In genomic region chr12:50568338-50569155, GRCh38 we compare ENCODE assay signal across 10 cellular contexts.
A peak's percentile ranks its signal among the peaks of the same experiment; 100 is the strongest.
DNase-seq lines count a peak whose midpoint lies in the region; ATAC-seq, FAIRE-seq and TF ChIP-seq lines count a peak whose summit lies in the region.
"Had no signal": no experiment of that assay in that cellular context is flagged by ENCODE, and none has a peak within 500 bp of the region (broad histone marks: within the 10 kb centered on the region; RNA-seq: fewer than 3 reads in every experiment).

No MANE protein-coding gene starts in this region.

- H3K9ac ChIP-seq in IMR-90 (ENCODE audit: low read depth, low read length) (peak overlapping the region; percentile 28; the same call in 1 of the 2 replicates), H1 (replicated peaks in 1 of 4; ENCODE audit: extremely low read depth in 1 of 4, low read depth in 3 of 4, low read length in 3 of 4) (no peak overlapping the region), stomach smooth muscle (ENCODE audit: low read length in 2 of 2) (peak overlapping the region; percentile 5 to 25)

- no peak overlapping the region; the same call in 1 of the 2 replicates for H2BK120ac ChIP-seq in IMR-90 (ENCODE audit: low read depth, low read length)
- H2BK120ac ChIP-seq in H1 (replicated peaks; ENCODE audit: low read depth, low read length): no peak overlapping the region

- H3K27me3 ChIP-seq in IMR-90 (ENCODE audit: control insufficient read depth, insufficient read depth, low read length) (no peaks in the 10 kb centered on the region), H1 (replicated peaks in 1 of 4; ENCODE audit: control insufficient read depth in 3 of 4, extremely low read depth in 1 of 4, insufficient read depth in 3 of 4, low read length in 3 of 4) (no peaks in the 10 kb centered on the region), lung (ENCODE audit: control insufficient read depth, insufficient read depth) (no peaks in the 10 kb centered on the region), stomach smooth muscle (ENCODE audit: control insufficient read depth in 1 of 2, insufficient read depth in 2 of 2, low read length in 2 of 2) (no peaks in the 10 kb centered on the region)

- H3K23me2 ChIP-seq in H1 (ENCODE audit: low read depth, low read length): no peaks in the 10 kb centered on the region

- H2AK9ac ChIP-seq in IMR-90 (replicated peaks; ENCODE audit: low read depth, low read length, poor library complexity): no peak overlapping the region

- H3K4me2 ChIP-seq in IMR-90 (ENCODE audit: low read depth, low read length) (peak overlapping the region; percentile 71), H1 (ENCODE audit: insufficient read depth in 1 of 2, low read depth in 2 of 2, low read length in 2 of 2) (no peak overlapping the region)

- ATAC-seq in IMR-90 (ENCODE audit: low read depth) (peak; percentile 25), lung (ENCODE audit: insufficient read depth, low FRiP score) (no peak)

- H3K79me2 ChIP-seq in H1 (ENCODE audit: control insufficient read depth in 1 of 2, insufficient read depth in 2 of 2, low read length in 2 of 2): peaks cover 0 to 85% of the 10 kb centered on the region in 2 experiments; a peak in 3 of 4 replicates

- WGBS in IMR-90 (ENCODE audit: extremely low coverage in 2 of 2, insufficient read length in 1 of 2), 2 experiments: 83% methylated on average over 1 of the region's 4 CpGs; no CpG with 5 or more reads in 1 of the 2 experiments
- 74% methylated on average over 4 of the region's 4 CpGs; no CpG with 5 or more reads in 1 of the 2 experiments for WGBS in H1 (ENCODE audit: extremely low coverage in 1 of 2, insufficient coverage in 1 of 2, insufficient read length in 1 of 2, insufficient replicate concordance in 2 of 2, low coverage in 1 of 2, low lambda C conversion rate in 2 of 2, missing lambda C conversion rate in 1 of 2), 2 experiments
- WGBS in lung, 2 donors: 45 to 61% methylated on average over 4 of the region's 4 CpGs

- H3K23ac ChIP-seq in IMR-90 (ENCODE audit: low read depth, low read length) (no peak overlapping the region), H1 (ENCODE audit: insufficient read length) (no peak overlapping the region)

- TF ChIP-seq CTCF in IMR-90 (conservative IDR thresholded peaks at IDR 0.05; ENCODE audit: low read depth, low read length) (no peak), H1 (IDR thresholded peaks at IDR 0.05; ENCODE audit: control extremely low read depth in 1 of 3, insufficient read depth in 1 of 3, low read depth in 1 of 3, low read length in 3 of 3) (no peak), lung (IDR thresholded peaks at IDR 0.05; ENCODE audit: control extremely low read depth, extremely low read depth) (no peak)

- peak overlapping the region; percentile 36; the same call in 1 of the 2 replicates for H3K27ac ChIP-seq in IMR-90 (ENCODE audit: insufficient read depth, low read length)
- H3K27ac ChIP-seq in H1 (ENCODE audit: low read depth, low read length): 0 out of 2 replicates have a peak overlapping the region, but pooled peaks have one; percentile 32
- H3K27ac ChIP-seq in lung (ENCODE audit: low read depth in 1 of 2, low read length in 1 of 2): peak overlapping the region; percentile 63 to 68
- H3K27ac ChIP-seq in stomach smooth muscle (ENCODE audit: low read length): peak overlapping the region; percentile 37

- no peak overlapping the region for H2AK5ac ChIP-seq in IMR-90 (ENCODE audit: low read depth, low read length)
- no peak overlapping the region for H2AK5ac ChIP-seq in H1 (ENCODE audit: low read depth, low read length)

- H3K79me1 ChIP-seq in IMR-90 (ENCODE audit: low read depth in 1 of 2, low read length in 2 of 2) (peaks cover 18 to 59% of the 10 kb centered on the region in 2 experiments), H1 (ENCODE audit: low read depth, low read length) (peaks cover 3% of the 10 kb centered on the region; the same call in 1 of the 2 replicates)

- H4K91ac ChIP-seq in IMR-90 (ENCODE audit: insufficient read depth, low read depth, low read length): no peak overlapping the region
- H4K91ac ChIP-seq in H1 (replicated peaks; ENCODE audit: insufficient read length, low read length): no peak overlapping the region

- H3K4me1 ChIP-seq in IMR-90 (ENCODE audit: control insufficient read depth, insufficient read depth, low read length) (peaks cover 17% of the 10 kb centered on the region), H1 (replicated peaks in 1 of 4; ENCODE audit: control insufficient read depth in 3 of 4, insufficient read depth in 4 of 4, low read length in 3 of 4) (peaks cover 0 to 14% (median 12%) of the 10 kb centered on the region in 4 experiments; a peak in 5 of 7 replicates), lung (ENCODE audit: control insufficient read depth in 2 of 2, insufficient read depth in 2 of 2, low read length in 2 of 2) (peaks cover 7 to 25% of the 10 kb centered on the region in 2 donors), stomach smooth muscle (ENCODE audit: control insufficient read depth, insufficient read depth, low read length) (peaks cover 20% of the 10 kb centered on the region)

- no peaks in the 10 kb centered on the region for H3K36me3 ChIP-seq in IMR-90 (ENCODE audit: control insufficient read depth, insufficient read depth, low read length)
- no peaks in the 10 kb centered on the region for H3K36me3 ChIP-seq in H1 (ENCODE audit: control insufficient read depth in 2 of 4, insufficient read depth in 4 of 4, low read length in 3 of 4)
- H3K36me3 ChIP-seq in lung (ENCODE audit: control insufficient read depth in 2 of 2, insufficient read depth in 2 of 2, low read length in 2 of 2): no peaks in the 10 kb centered on the region
- H3K36me3 ChIP-seq in stomach smooth muscle (ENCODE audit: control insufficient read depth in 2 of 2, insufficient read depth in 2 of 2, low read length in 2 of 2): no peaks in the 10 kb centered on the region

- intact Hi-C loops in IMR-90 (cut with micrococcal nuclease): no loop called here

- TF ChIP-seq RAD21 in IMR-90 (IDR thresholded peaks at IDR 0.05; ENCODE audit: low read length) (no peak), H1 (IDR thresholded peaks at IDR 0.05 in 1 of 2, conservative IDR thresholded peaks at IDR 0.05 in 1 of 2; ENCODE audit: low read depth in 2 of 2, low read length in 2 of 2) (no peak)

- in situ Hi-C loops in IMR-90 (cut with MboI; ENCODE audit: low sequenced_read_pairs): no loop called here

- H2BK15ac ChIP-seq in IMR-90 (ENCODE audit: low read depth, low read length): no peak overlapping the region
- no peak overlapping the region for H2BK15ac ChIP-seq in H1 (ENCODE audit: low read length)

- CTCF ChIA-PET in IMR-90 (lab: Yijun Ruan, JAX): interaction anchor here (0.5 to 1.4 kb wide), 4 partner anchors 19 to 480 kb away, joined by 3 read pairs; no protein-coding TSS in a partner anchor
- CTCF ChIA-PET in H1 (lab: Charles Lee; ENCODE audit: partially characterized antibody): interaction anchor here (0.7 to 1.5 kb wide), 8 partner anchors 8 to 353 kb away, joined by 3 to 7 read pairs (median 4); partner anchors contain the start of gene DIP2B

- TF ChIP-seq POLR2A in IMR-90 (IDR thresholded peaks at IDR 0.05; ENCODE audit: low read depth, low read length) (no peak), H1 (IDR thresholded peaks at IDR 0.05; ENCODE audit: control extremely low read depth in 1 of 2, low read depth in 2 of 2, low read length in 2 of 2) (no peak)

- POLR2A ChIA-PET in IMR-90 (lab: Charles Lee; ENCODE audit: unreplicated experiment) (no interaction called here), H1 (lab: Charles Lee; ENCODE audit: partially characterized antibody) (interaction anchor here (0.8 to 1.6 kb wide), 6 partner anchors 9 to 64 kb away, joined by 3 to 4 read pairs (median 3); partner anchors contain the start of gene DIP2B)

- dilution Hi-C loops in IMR-90 (cut with HindIII; ENCODE audit: low sequenced_read_pairs, unreplicated experiment): no loop called here

- no peak overlapping the region for H3K4me3 ChIP-seq in IMR-90 (ENCODE audit: insufficient read depth, low read depth, low read length)
- H3K4me3 ChIP-seq in H1 (ENCODE audit: extremely low read depth in 1 of 4, insufficient read depth in 2 of 4, low read depth in 3 of 4, low read length in 4 of 4): no peak overlapping the region
- H3K4me3 ChIP-seq in lung: no peak overlapping the region
- peak overlapping the region; percentile 8 to 25 for H3K4me3 ChIP-seq in stomach smooth muscle (ENCODE audit: low read length in 2 of 2)

- H3K4ac ChIP-seq in IMR-90 (ENCODE audit: low read depth, low read length): 0 out of 2 replicates have a peak overlapping the region, but pooled peaks have one; percentile 39
- H3K4ac ChIP-seq in H1 (replicated peaks; ENCODE audit: insufficient read length, low read depth, low read length): no peak overlapping the region

- H3K9me1 ChIP-seq in IMR-90 (ENCODE audit: insufficient read depth, low read length): peaks cover 14% of the 10 kb centered on the region

- H3K9me3 ChIP-seq in IMR-90 (ENCODE audit: control insufficient read depth, insufficient read depth, low read length) (no peaks in the 10 kb centered on the region), H1 (ENCODE audit: insufficient read depth in 2 of 2, low read depth in 1 of 2, low read length in 1 of 2) (no peaks in the 10 kb centered on the region), lung (ENCODE audit: control insufficient read depth in 2 of 2, insufficient read depth in 1 of 2, low read length in 1 of 2) (no peaks in the 10 kb centered on the region), stomach smooth muscle (ENCODE audit: control insufficient read depth in 2 of 2, low read length in 2 of 2) (no peaks in the 10 kb centered on the region)

- 0 out of 4 replicates have a peak overlapping the region, but pooled peaks of 1 of the 2 experiments have one; percentile 7 for H4K8ac ChIP-seq in IMR-90 (ENCODE audit: low read depth in 2 of 2, low read length in 2 of 2)
- no peak overlapping the region for H4K8ac ChIP-seq in H1 (ENCODE audit: extremely low read depth, insufficient read depth, low read length)

- H2BK12ac ChIP-seq in H1 (ENCODE audit: low read depth, low read length): no peak overlapping the region

- H2BK20ac ChIP-seq in IMR-90 (ENCODE audit: low read depth, low read length) (no peak overlapping the region), H1 (ENCODE audit: low read length) (no peak overlapping the region)

- H2AFZ ChIP-seq in IMR-90 (replicated peaks; ENCODE audit: low read length, poor library complexity) (no peak overlapping the region), H1 (ENCODE audit: low read length) (no peak overlapping the region)

- TF ChIP-seq EP300 in H1 (IDR thresholded peaks at IDR 0.05; ENCODE audit: borderline replicate concordance in 1 of 2, low read depth in 2 of 2, low read length in 2 of 2): no peak

- H3K14ac ChIP-seq in IMR-90 (replicated peaks; ENCODE audit: low read depth, low read length) (peak overlapping the region; percentile 46; the same call in 1 of the 2 replicates), H1 (ENCODE audit: insufficient read length) (no peak overlapping the region)

- H3K18ac ChIP-seq in IMR-90 (ENCODE audit: low read depth, low read length) (peak overlapping the region; percentile 35; the same call in 1 of the 2 replicates), H1 (ENCODE audit: extremely low read depth, low read length) (no peak overlapping the region)

- BruUV-seq in IMR-90 (replicated peaks; lab: Mats Ljungman, UMichigan): no TSS peak

- H2BK5ac ChIP-seq in IMR-90 (ENCODE audit: low read depth, low read length, poor library complexity, severe bottlenecking) (peak overlapping the region; percentile 29), H1 (ENCODE audit: low read depth, low read length) (no peak overlapping the region)

- no peak overlapping the region for H3K56ac ChIP-seq in IMR-90 (ENCODE audit: extremely low read depth, insufficient read depth, low read length)
- no peak overlapping the region for H3K56ac ChIP-seq in H1 (replicated peaks; ENCODE audit: insufficient read length, low read depth, low read length)

- DNase-seq in IMR-90 (peak; percentile 39), H1 (ENCODE audit: low read depth in 1 of 2, low spot score in 2 of 2) (no peak), lung (ENCODE audit: low spot score) (no peak), DMS153 treated with DMSO at 0.1 percent for 48 hours (lab: John Stamatoyannopoulos, UW; ENCODE audit: unreplicated experiment) (no peak), HUDEP-2 (lab: John Stamatoyannopoulos, UW; ENCODE audit: unreplicated experiment in 76 of 76) (no peak)
- no peak for DNase-seq in central memory CD4-positive, alpha-beta T cell
- no peak for DNase-seq in effector CD4-positive, alpha-beta T cell
- DNase-seq: activated T-cell treated with anti-CD3 and anti-CD28 coated beads, Interleukin-2, amount 50 U/mL, for 24 hours; NCI-H510A had no signal

- peaks cover 25% of the 10 kb centered on the region; the same call in 1 of the 2 replicates for H4K20me1 ChIP-seq in IMR-90 (ENCODE audit: insufficient read depth, low read length)
- H4K20me1 ChIP-seq in H1 (replicated peaks in 1 of 2; ENCODE audit: control insufficient read depth in 1 of 2, insufficient read depth in 2 of 2, low read length in 2 of 2): no peaks in the 10 kb centered on the region

- H4K5ac ChIP-seq in IMR-90 (ENCODE audit: low read depth, low read length): no peak overlapping the region
- no peak overlapping the region for H4K5ac ChIP-seq in H1 (ENCODE audit: insufficient read length, low read depth, low read length)

- FAIRE-seq in H1 (lab: Jason Lieb, UNC): no peak

Comparison
In these comparisons a context has a peak if more than half of its experiments do, and no peak if none do; other contexts are left out.
1. H3K4me3 ChIP-seq: peak in stomach smooth muscle (2 of 2); none in IMR-90 (single experiment), H1 (0 of 4) and lung (single experiment).
2. H3K9ac ChIP-seq: peak in IMR-90 (single experiment) and stomach smooth muscle (2 of 2); none in H1 (0 of 4).
3. Peak in every context shown above with its lines, with median percentiles within 50 percentile points of each other: H3K27ac ChIP-seq.